Comparison of ENCODE assay signal across 1 cellular context in the genomic region with DNA sequence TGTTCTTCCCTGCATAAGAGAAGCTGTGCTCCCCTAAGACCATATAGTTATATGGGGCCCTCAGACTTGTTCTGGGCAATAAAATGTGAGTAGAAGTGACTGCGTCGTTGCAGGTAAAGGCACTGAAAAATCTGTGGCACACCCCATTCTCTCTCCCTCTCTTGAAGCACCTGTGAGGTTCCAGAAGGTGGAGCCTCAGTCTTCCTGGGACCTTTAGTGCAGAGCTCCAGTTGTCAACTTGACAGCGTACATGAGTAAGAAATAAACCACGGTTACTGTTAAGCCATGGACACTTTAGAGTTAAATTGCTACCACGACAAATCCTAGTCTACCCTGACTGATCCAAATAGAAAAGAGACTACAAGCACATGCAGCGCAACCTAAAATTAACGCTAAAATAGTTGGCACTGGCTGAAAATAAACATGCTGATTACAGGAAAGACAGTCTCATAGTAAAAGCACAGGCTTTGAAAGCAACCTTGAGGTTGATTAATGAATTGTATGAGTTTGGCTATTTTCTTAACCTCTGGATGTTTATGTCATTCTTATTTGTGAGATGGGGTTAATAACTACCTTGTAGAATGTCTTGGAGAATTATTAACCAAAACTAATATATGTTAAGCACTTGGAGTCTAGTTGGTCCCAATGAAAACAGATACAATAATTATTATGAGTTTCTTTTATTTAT.
TF ChIP-seq lines count a peak whose summit lies in the region.

No MANE protein-coding gene starts in this region.

TF ChIP-seq in WTC11, 78 proteins besides CTCF, POLR2A, EP300 and RAD21 (continued from another document):
- TF ChIP-seq, protein P1, sequence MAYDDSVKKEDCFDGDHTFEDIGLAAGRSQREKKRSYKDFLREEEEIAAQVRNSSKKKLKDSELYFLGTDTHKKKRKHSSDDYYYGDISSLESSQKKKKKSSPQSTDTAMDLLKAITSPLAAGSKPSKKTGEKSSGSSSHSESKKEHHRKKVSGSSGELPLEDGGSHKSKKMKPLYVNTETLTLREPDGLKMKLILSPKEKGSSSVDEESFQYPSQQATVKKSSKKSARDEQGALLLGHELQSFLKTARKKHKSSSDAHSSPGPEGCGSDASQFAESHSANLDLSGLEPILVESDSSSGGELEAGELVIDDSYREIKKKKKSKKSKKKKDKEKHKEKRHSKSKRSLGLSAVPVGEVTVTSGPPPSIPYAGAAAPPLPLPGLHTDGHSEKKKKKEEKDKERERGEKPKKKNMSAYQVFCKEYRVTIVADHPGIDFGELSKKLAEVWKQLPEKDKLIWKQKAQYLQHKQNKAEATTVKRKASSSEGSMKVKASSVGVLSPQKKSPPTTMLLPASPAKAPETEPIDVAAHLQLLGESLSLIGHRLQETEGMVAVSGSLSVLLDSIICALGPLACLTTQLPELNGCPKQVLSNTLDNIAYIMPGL (CRISPR knock-in tag; IDR thresholded peaks at IDR 0.05): no peak
- TF ChIP-seq FOXK1 (CRISPR knock-in tag; IDR thresholded peaks at IDR 0.05) (no peak), JAZF1 (CRISPR knock-in tag; IDR thresholded peaks at IDR 0.05) (no peak), JUN (CRISPR knock-in tag; IDR thresholded peaks at IDR 0.05) (no peak), FOXP1 (CRISPR knock-in tag; IDR thresholded peaks at IDR 0.05; ENCODE audit: borderline replicate concordance) (no peak), USF2 (CRISPR knock-in tag; IDR thresholded peaks at IDR 0.05) (no peak), ZNF121 (CRISPR knock-in tag; IDR thresholded peaks at IDR 0.05) (no peak), ZNF416 (CRISPR knock-in tag; IDR thresholded peaks at IDR 0.05) (no peak)
- TF ChIP-seq, protein P2, sequence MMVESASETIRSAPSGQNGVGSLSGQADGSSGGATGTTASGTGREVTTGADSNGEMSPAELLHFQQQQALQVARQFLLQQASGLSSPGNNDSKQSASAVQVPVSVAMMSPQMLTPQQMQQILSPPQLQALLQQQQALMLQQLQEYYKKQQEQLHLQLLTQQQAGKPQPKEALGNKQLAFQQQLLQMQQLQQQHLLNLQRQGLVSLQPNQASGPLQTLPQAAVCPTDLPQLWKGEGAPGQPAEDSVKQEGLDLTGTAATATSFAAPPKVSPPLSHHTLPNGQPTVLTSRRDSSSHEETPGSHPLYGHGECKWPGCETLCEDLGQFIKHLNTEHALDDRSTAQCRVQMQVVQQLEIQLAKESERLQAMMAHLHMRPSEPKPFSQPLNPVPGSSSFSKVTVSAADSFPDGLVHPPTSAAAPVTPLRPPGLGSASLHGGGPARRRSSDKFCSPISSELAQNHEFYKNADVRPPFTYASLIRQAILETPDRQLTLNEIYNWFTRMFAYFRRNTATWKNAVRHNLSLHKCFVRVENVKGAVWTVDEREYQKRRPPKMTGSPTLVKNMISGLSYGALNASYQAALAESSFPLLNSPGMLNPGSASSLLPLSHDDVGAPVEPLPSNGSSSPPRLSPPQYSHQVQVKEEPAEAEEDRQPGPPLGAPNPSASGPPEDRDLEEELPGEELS (CRISPR knock-in tag; IDR thresholded peaks at IDR 0.05): no peak
- TF ChIP-seq, protein P3, sequence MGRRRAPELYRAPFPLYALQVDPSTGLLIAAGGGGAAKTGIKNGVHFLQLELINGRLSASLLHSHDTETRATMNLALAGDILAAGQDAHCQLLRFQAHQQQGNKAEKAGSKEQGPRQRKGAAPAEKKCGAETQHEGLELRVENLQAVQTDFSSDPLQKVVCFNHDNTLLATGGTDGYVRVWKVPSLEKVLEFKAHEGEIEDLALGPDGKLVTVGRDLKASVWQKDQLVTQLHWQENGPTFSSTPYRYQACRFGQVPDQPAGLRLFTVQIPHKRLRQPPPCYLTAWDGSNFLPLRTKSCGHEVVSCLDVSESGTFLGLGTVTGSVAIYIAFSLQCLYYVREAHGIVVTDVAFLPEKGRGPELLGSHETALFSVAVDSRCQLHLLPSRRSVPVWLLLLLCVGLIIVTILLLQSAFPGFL (CRISPR knock-in tag; IDR thresholded peaks at IDR 0.05; ENCODE audit: borderline replicate concordance): no peak
- TF ChIP-seq, protein P4, sequence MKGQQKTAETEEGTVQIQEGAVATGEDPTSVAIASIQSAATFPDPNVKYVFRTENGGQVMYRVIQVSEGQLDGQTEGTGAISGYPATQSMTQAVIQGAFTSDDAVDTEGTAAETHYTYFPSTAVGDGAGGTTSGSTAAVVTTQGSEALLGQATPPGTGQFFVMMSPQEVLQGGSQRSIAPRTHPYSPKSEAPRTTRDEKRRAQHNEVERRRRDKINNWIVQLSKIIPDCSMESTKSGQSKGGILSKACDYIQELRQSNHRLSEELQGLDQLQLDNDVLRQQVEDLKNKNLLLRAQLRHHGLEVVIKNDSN (CRISPR knock-in tag; IDR thresholded peaks at IDR 0.05): no peak
